8 cellular contexts compared by ENCODE assay signal in the genomic region with DNA sequence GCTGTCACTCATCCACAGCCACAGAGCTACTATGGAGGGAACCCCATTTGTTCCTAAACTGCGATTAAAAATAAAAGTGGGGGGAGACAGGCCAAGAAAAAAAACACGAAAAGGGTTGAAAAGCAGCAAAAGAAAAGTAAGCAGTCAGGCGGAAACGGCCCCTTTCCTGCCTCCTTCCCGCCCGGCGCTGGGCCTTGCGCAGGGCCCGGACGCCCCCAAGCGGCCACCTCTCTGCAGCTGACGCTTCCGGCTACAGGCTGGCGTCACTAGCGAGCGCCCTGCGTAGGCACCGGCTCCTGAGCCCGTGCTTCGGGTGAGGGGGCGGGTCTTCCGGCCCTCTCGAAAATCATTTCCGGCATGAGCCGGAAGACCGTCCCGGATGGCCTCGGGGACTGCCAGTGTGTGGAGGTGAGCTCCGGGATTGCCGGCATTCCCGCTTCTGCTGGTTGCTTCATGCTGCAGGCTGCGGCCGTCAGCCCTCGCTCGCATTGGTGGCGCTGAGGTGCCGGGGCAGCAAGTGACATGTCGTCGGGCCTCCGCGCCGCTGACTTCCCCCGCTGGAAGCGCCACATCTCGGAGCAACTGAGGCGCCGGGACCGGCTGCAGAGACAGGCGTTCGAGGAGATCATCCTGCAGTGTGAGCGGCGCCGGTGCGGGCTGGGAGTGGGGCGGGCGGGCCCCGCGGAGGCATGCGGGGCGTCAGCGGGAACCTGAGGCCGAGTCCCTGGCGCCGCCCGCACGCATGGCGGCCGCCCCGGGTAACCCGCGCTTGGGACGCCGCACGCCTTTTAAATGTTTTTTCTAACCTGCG. TPM values are rescaled to one million over a fixed set of nuclear protein-coding genes. Genes with fewer than 3 reads are reported as not detected.
A peak's percentile ranks its signal among the peaks of the same experiment; 100 is the strongest.
DNase-seq lines count a peak whose midpoint lies in the region; ATAC-seq, FAIRE-seq and TF ChIP-seq lines count a peak whose summit lies in the region.

TSS of gene ATG16L1 (plus strand) at position 368 of the 811 bp plus-strand sequence. CDS start at position 523, 155 bp downstream.

- peaks cover 11% of the 10 kb centered on the region for H3K9me3 Mint-ChIP-seq in mesothelial cell of epicardium

- peak within 1 kb of the TSS; percentile 85 for H3K4me2 ChIP-seq in OCI-LY1 (ENCODE audit: low read length)

- peak; percentile 97 for TF ChIP-seq CTCF in OCI-LY1 (IDR thresholded peaks at IDR 0.05; ENCODE audit: low read length)
- peak; percentile 72 for TF ChIP-seq CTCF in mesothelial cell of epicardium (IDR thresholded peaks at IDR 0.05; ENCODE audit: unreplicated experiment)

- H3K36me3 Mint-ChIP-seq in mesothelial cell of epicardium: peaks cover 3% of the 10 kb centered on the region

- H4K20me1 ChIP-seq in OCI-LY1 (ENCODE audit: insufficient read depth, low read length): no peaks in the 10 kb centered on the region

- no peaks in the 10 kb centered on the region for H3F3A ChIP-seq in OCI-LY1 (ENCODE audit: insufficient read depth, low read length)

- no peaks in the 10 kb centered on the region for H3K9me2 ChIP-seq in OCI-LY1 (ENCODE audit: low read depth, low read length)

- H3K4me3 Mint-ChIP-seq in mesothelial cell of epicardium: peak within 1 kb of the TSS; percentile 95

- peak within 1 kb of the TSS; percentile 64 for H3K27ac ChIP-seq in OCI-LY1 (ENCODE audit: low read depth, low read length, poor library complexity, severe bottlenecking)

- peaks cover 32% of the 10 kb centered on the region for H3K79me2 ChIP-seq in OCI-LY1 (ENCODE audit: insufficient read depth, low read length)

- peaks cover 26% of the 10 kb centered on the region for H3K4me1 ChIP-seq in OCI-LY1 (ENCODE audit: insufficient read depth, low read length, severe bottlenecking)

- no peaks in the 10 kb centered on the region for H3K27me3 ChIP-seq in OCI-LY1 (ENCODE audit: insufficient read depth, low read length)

- peaks cover 32% of the 10 kb centered on the region for H3K36me3 ChIP-seq in OCI-LY1 (ENCODE audit: insufficient read depth, low read length)

- H3K4me3 ChIP-seq in OCI-LY1 (ENCODE audit: low read depth, low read length, poor library complexity, severe bottlenecking): peak within 1 kb of the TSS; percentile 80

- peak within 1 kb of the TSS; percentile 59 for H2AFZ ChIP-seq in OCI-LY1 (ENCODE audit: low read length)

- DNase-seq in DMS 273 treated with DMSO at 0.1 percent for 48 hours (lab: John Stamatoyannopoulos, UW) (peak; percentile 91), HuH-7 (ENCODE audit: low spot score) (peak; percentile 98), mesothelial cell of epicardium (ENCODE audit: low spot score in 2 of 2, unreplicated experiment in 2 of 2) (peak; percentile 86 to 93)
- DNase-seq in activated CD8-positive, alpha-beta memory T cell treated with anti-CD3 and anti-CD28 coated beads, Interleukin-2, amount 50 U/mL, for 4 hours: peak; percentile 95
- peak; percentile 94 for DNase-seq in stimulated activated CD8-positive, alpha-beta memory T cell treated with anti-CD3 and anti-CD28 coated beads, Interleukin-15, amount 100 ng/mL, for 48 hours (ENCODE audit: low read depth in 2 of 2)

- H3K27ac Mint-ChIP-seq in mesothelial cell of epicardium: peak within 1 kb of the TSS; percentile 93

- no peaks in the 10 kb centered on the region for H3K9me3 ChIP-seq in OCI-LY1 (ENCODE audit: low read length)

- ATAC-seq in GM21515 (IDR thresholded peaks at IDR 0.05; ENCODE audit: unreplicated experiment): peak; percentile 97

- H3K9ac ChIP-seq in OCI-LY1 (ENCODE audit: low read length): peak within 1 kb of the TSS; percentile 78

- H3K4me1 Mint-ChIP-seq in mesothelial cell of epicardium: peaks cover 13% of the 10 kb centered on the region

- no peaks in the 10 kb centered on the region for H3K27me3 Mint-ChIP-seq in mesothelial cell of epicardium (ENCODE audit: low read depth)

- FAIRE-seq in endometrium (lab: Jason Lieb, UNC): peak; percentile 88

RNA-seq across cellular contexts. Expression of gene ATG16L1, which starts in this region (rescaled TPM):
- 20.0 to 23.5 TPM (median 21.7 TPM) in 3 replicates for total RNA-seq in mesothelial cell of epicardium

Comparison
In these comparisons a context has a peak if more than half of its experiments do, and no peak if none do; other contexts are left out.
1. Peak in every context shown above with its lines: DNase-seq, ATAC-seq, H3K4me3 ChIP-seq and H3K27ac ChIP-seq.